Comparison of ENCODE assay signal across 8 cellular contexts in genomic region chr14:71372411-71372838, GRCh38. TPM values are rescaled to one million over a fixed set of nuclear protein-coding genes. Genes with fewer than 3 reads are reported as not detected.
DNase-seq lines count a peak whose midpoint lies in the region; ATAC-seq, FAIRE-seq and TF ChIP-seq lines count a peak whose summit lies in the region.

No MANE protein-coding gene starts in this region.

- H3K36me3 ChIP-seq in bronchial epithelial cell (ENCODE audit: control insufficient read depth, insufficient read depth, low read length) (no peaks in the 10 kb centered on the region), uterus (no peaks in the 10 kb centered on the region)
- H3K36me3 ChIP-seq in naive thymus-derived CD4-positive, alpha-beta T cell (ENCODE audit: control insufficient read depth in 2 of 3, insufficient read depth in 3 of 3, low read length in 3 of 3) = no peaks in the 10 kb centered on the region

- H3K9me3 ChIP-seq in naive thymus-derived CD4-positive, alpha-beta T cell (ENCODE audit: control insufficient read depth in 2 of 3, low read length in 3 of 3) = no peaks in the 10 kb centered on the region
- no peaks in the 10 kb centered on the region for H3K9me3 ChIP-seq in uterus

- no peak for TF ChIP-seq POLR2A in uterus (IDR thresholded peaks at IDR 0.05)

- CTCF ChIA-PET in naive thymus-derived CD4-positive, alpha-beta T cell (lab: Charles Lee) = no interaction called here

- H3K4me1 ChIP-seq in naive thymus-derived CD4-positive, alpha-beta T cell (ENCODE audit: control insufficient read depth in 2 of 2, insufficient read depth in 2 of 2, low read length in 2 of 2) = peaks cover 0 to 6% of the 10 kb centered on the region in 2 donors
- no peaks in the 10 kb centered on the region for H3K4me1 ChIP-seq in uterus

- DNase-seq in Caki2 (ENCODE audit: low read depth) (peak; percentile 4), NCI-H2029 (lab: John Stamatoyannopoulos, UW) (peak; percentile 14), bronchial epithelial cell (ENCODE audit: low read depth) (peak; percentile 100), NCI-H526 (lab: John Stamatoyannopoulos, UW) (no peak), Kasumi-1 (lab: John Stamatoyannopoulos, UW) (no peak), uterus (no peak)
- DNase-seq in naive thymus-derived CD4-positive, alpha-beta T cell = no peak

- peak overlapping the region in 2 of 10 donors; percentile 2 to 4 for H3K4me3 Mint-ChIP-seq in naive thymus-derived CD4-positive, alpha-beta T cell

- peak overlapping the region in 1 of 9 donors; percentile 14 for H3K27ac Mint-ChIP-seq in naive thymus-derived CD4-positive, alpha-beta T cell

- H3K4me3 ChIP-seq in bronchial epithelial cell (ENCODE audit: low read depth, low read length) (peak overlapping the region; percentile 22), uterus (no peak overlapping the region)
- no peak overlapping the region for H3K4me3 ChIP-seq in naive thymus-derived CD4-positive, alpha-beta T cell (ENCODE audit: low read length)

- ATAC-seq in naive thymus-derived CD4-positive, alpha-beta T cell = peak; percentile 47
- ATAC-seq in HG02571 (IDR thresholded peaks at IDR 0.05; ENCODE audit: unreplicated experiment) = no peak

- POLR2A ChIA-PET in naive thymus-derived CD4-positive, alpha-beta T cell (lab: Charles Lee) = no interaction called here

- peaks cover 0 to 8% (median 4%) of the 10 kb centered on the region in 11 donors for H3K9me3 Mint-ChIP-seq in naive thymus-derived CD4-positive, alpha-beta T cell

- no peaks in the 10 kb centered on the region for H3K27me3 Mint-ChIP-seq in naive thymus-derived CD4-positive, alpha-beta T cell

- no peak for TF ChIP-seq CTCF in bronchial epithelial cell (IDR thresholded peaks at IDR 0.05; ENCODE audit: insufficient read depth, low read length, severe bottlenecking)
- no peak for TF ChIP-seq CTCF in uterus (IDR thresholded peaks at IDR 0.05)

- H3K4me1 Mint-ChIP-seq in naive thymus-derived CD4-positive, alpha-beta T cell = peaks cover 8 to 24% (median 19%) of the 10 kb centered on the region in 7 donors

- H3K27me3 ChIP-seq in bronchial epithelial cell (ENCODE audit: control insufficient read depth, insufficient read depth, low read length) (no peaks in the 10 kb centered on the region), uterus (no peaks in the 10 kb centered on the region)
- no peaks in the 10 kb centered on the region for H3K27me3 ChIP-seq in naive thymus-derived CD4-positive, alpha-beta T cell (ENCODE audit: control insufficient read depth in 2 of 2, insufficient read depth in 2 of 2, low read length in 2 of 2)

- in situ Hi-C loops in Caki2 (cut with HindIII; ENCODE audit: low pct_unique_long_range_greater_than_20kb, low sequenced_read_pairs) = no loop called here

- H3K36me3 Mint-ChIP-seq in naive thymus-derived CD4-positive, alpha-beta T cell = peaks cover 0 to 22% (median 9%) of the 10 kb centered on the region in 5 donors

- FAIRE-seq in bronchial epithelial cell (lab: Jason Lieb, UNC) = peak; percentile 18

- intact Hi-C loops in naive thymus-derived CD4-positive, alpha-beta T cell (cut with micrococcal nuclease) = no loop called here
- intact Hi-C loops in uterus (cut with DNase I; ENCODE audit: low total_unique reads) = no loop called here

- no peak overlapping the region for H3K27ac ChIP-seq in naive thymus-derived CD4-positive, alpha-beta T cell (ENCODE audit: low read depth, low read length)
- H3K27ac ChIP-seq in uterus = no peak overlapping the region

RNA-seq across cellular contexts. Expression of gene SIPA1L1, which starts 52.1 kb away (rescaled TPM):
- total RNA-seq in Caki2 (2014; rRNA removed; shearing (Covaris generic); ENCODE audit: low replicate concordance) = 0.87 and 1.6 TPM in 2 replicates
- 38.2 and 50.8 TPM in 2 replicates for total RNA-seq in bronchial epithelial cell
- total RNA-seq in naive thymus-derived CD4-positive, alpha-beta T cell = 10 to 100 TPM; 35.2 to 76.4 (median 46.1) TPM
- 10 to 100 TPM; 16.9 to 27.1 TPM for polyA plus RNA-seq in naive thymus-derived CD4-positive, alpha-beta T cell
- total RNA-seq in uterus = 10 to 100 TPM in 3 of 4 donors, 1 to 10 TPM in 1; 8.2 to 78.6 (median 29.3) TPM

Comparison
In these comparisons a context has a peak if more than half of its experiments do, and no peak if none do; other contexts are left out.
1. DNase-seq: peak in Caki2 (single experiment), NCI-H2029 (single experiment) and bronchial epithelial cell (single experiment); none in naive thymus-derived CD4-positive, alpha-beta T cell (0 of 9), NCI-H526 (0 of 2), Kasumi-1 (0 of 2) and uterus (0 of 2).